20 cellular contexts compared by ENCODE assay signal in the genomic region with DNA sequence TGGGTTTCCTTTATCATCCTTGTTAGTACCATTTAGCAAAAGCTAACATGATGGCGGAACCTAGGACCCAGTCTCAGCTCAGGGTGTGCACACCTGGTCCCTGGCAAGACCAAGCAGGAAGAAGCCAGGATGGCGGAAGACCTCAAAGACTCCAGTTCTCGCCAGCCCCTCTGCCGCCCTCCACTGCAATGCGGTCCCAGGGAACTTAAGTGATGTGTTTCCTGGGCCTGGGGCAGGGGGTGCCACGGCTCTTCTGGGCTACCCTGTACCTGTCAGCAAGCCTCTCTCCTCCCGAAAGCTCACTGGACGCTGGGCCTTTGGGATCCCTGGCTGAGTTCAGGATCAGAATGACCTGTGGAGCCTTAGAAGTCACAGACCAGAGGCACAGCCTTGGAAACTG.
DNase-seq lines count a peak whose midpoint lies in the region; ATAC-seq and TF ChIP-seq lines count a peak whose summit lies in the region.
"Had no signal": no experiment of that assay in that cellular context is flagged by ENCODE, and none has a peak within 500 bp of the region (broad histone marks: within the 10 kb centered on the region; RNA-seq: fewer than 3 reads in every experiment).

No MANE protein-coding gene starts in this region.

- no peak for TF ChIP-seq CTCF in H9 (conservative IDR thresholded peaks at IDR 0.05)

- H3K27me3 ChIP-seq in H9 (ENCODE audit: insufficient read depth, low read length) (no peaks in the 10 kb centered on the region; the same call in 1 of the 2 replicates), HUES64 (ENCODE audit: insufficient read depth, low read length) (peaks cover 26% of the 10 kb centered on the region)

- intact Hi-C loops in posterior vena cava (cut with DNase I): no loop called here

- H2BK120ac ChIP-seq in H9 (ENCODE audit: low read depth, low read length, poor library complexity, severe bottlenecking): no peak overlapping the region

- no peak for ATAC-seq in GM21367 (IDR thresholded peaks at IDR 0.05; ENCODE audit: unreplicated experiment)
- ATAC-seq in effector memory CD8-positive, alpha-beta T cell (replicated peaks): no peak
- ATAC-seq: HepG2 had no signal

- H2BK20ac ChIP-seq in H9 (ENCODE audit: low read depth, low read length, poor library complexity, severe bottlenecking): no peak overlapping the region

- H3K56ac ChIP-seq in H9 (ENCODE audit: insufficient read length, low read depth, low read length): no peak overlapping the region

- H4K8ac ChIP-seq in H9 (replicated peaks; ENCODE audit: insufficient read length, low read depth, low read length): no peak overlapping the region

- H3T11ph ChIP-seq in H9 (ENCODE audit: low read length): no peak overlapping the region

- H2BK5ac ChIP-seq in H9 (ENCODE audit: insufficient read length, low read length): no peak overlapping the region

- peaks cover 21 to 23% of the 10 kb centered on the region in 2 experiments for H3K4me1 Mint-ChIP-seq in H9
- H3K4me1 Mint-ChIP-seq in effector memory CD8-positive, alpha-beta T cell (ENCODE audit: low read depth in 2 of 2): no peaks in the 10 kb centered on the region
- H3K4me1 Mint-ChIP-seq: CD4-positive, CD25-positive, alpha-beta regulatory T cell had no signal

- no peaks in the 10 kb centered on the region for H3K9me3 Mint-ChIP-seq in H9
- H3K9me3 Mint-ChIP-seq in effector memory CD8-positive, alpha-beta T cell: no peaks in the 10 kb centered on the region

- no peak overlapping the region for H2BK12ac ChIP-seq in H9 (ENCODE audit: insufficient read length, low read depth, low read length)

- H3K36me3 ChIP-seq in HUES64 (ENCODE audit: insufficient read depth, low read length): no peaks in the 10 kb centered on the region
- H3K36me3 ChIP-seq: HAP-1 had no signal

- H2BK15ac ChIP-seq in H9 (ENCODE audit: low read depth, low read length): no peak overlapping the region

- H3K9ac ChIP-seq in H9 (ENCODE audit: extremely low read depth, insufficient read length, low read length): no peak overlapping the region
- no peak overlapping the region for H3K9ac ChIP-seq in HUES64 (ENCODE audit: low read depth, low read length)
- H3K9ac ChIP-seq: KMS-11 had no signal

- H3K4me2 ChIP-seq in H9 (ENCODE audit: insufficient read depth, insufficient read length, low read length): peak overlapping the region; percentile 48
- H3K4me2 ChIP-seq: KMS-11 had no signal

- no peaks in the 10 kb centered on the region for H4K20me1 ChIP-seq in H9 (ENCODE audit: control insufficient read depth, insufficient read depth, insufficient read length)

- DNase-seq in H9: peak; percentile 59
- DNase-seq in islet precursor cell: peak; percentile 56
- peak; percentile 41 for DNase-seq in posterior vena cava (ENCODE audit: low spot score)
- DNase-seq in CD1c-positive myeloid dendritic cell (ENCODE audit: extremely low spot score): no peak
- DNase-seq in effector memory CD8-positive, alpha-beta T cell: no peak
- DNase-seq: ACHN; AML-193; Caco-2; CD4-positive, CD25-positive, alpha-beta regulatory T cell; DMS153; NCI-H1048; NCI-H1436 treated with DMSO at 0.1 percent for 48 hours; NCI-H2029 treated with DMSO at 0.1 percent for 48 hours; NCI-H510A; NCI-H82 had no signal

- H3K79me2 ChIP-seq in H9 (ENCODE audit: insufficient read depth, low read length): no peaks in the 10 kb centered on the region

- peaks cover 3% of the 10 kb centered on the region for H3K23me2 ChIP-seq in H9 (ENCODE audit: insufficient read length, low read depth, low read length, poor library complexity, severe bottlenecking)

- no peaks in the 10 kb centered on the region; a peak in 1 of 7 replicates for H3K36me3 Mint-ChIP-seq in H9 (ENCODE audit: insufficient read depth in 1 of 3, low read depth in 3 of 3)
- peaks cover 2% of the 10 kb centered on the region for H3K36me3 Mint-ChIP-seq in effector memory CD8-positive, alpha-beta T cell (ENCODE audit: insufficient read depth)
- H3K36me3 Mint-ChIP-seq: CD4-positive, CD25-positive, alpha-beta regulatory T cell had no signal

- peaks cover 8% of the 10 kb centered on the region; the same call in 1 of the 2 replicates for H3K4me1 ChIP-seq in H9 (ENCODE audit: insufficient read depth, low read length)
- peaks cover 19% of the 10 kb centered on the region for H3K4me1 ChIP-seq in HUES64 (ENCODE audit: insufficient read depth, low read length)
- H3K4me1 ChIP-seq: HAP-1 had no signal

- H3K27me3 Mint-ChIP-seq in H9 (ENCODE audit: low read depth): peaks cover 42% of the 10 kb centered on the region
- peaks cover 61 to 76% of the 10 kb centered on the region in 2 donors for H3K27me3 Mint-ChIP-seq in effector memory CD8-positive, alpha-beta T cell

- no peak overlapping the region for H3K4me3 ChIP-seq in HUES64 (ENCODE audit: low read length)
- H3K4me3 ChIP-seq: HAP-1 had no signal

- H3K4me3 Mint-ChIP-seq in H9: no peak overlapping the region
- H3K4me3 Mint-ChIP-seq in effector memory CD8-positive, alpha-beta T cell: no peak overlapping the region
- H3K4me3 Mint-ChIP-seq: CD4-positive, CD25-positive, alpha-beta regulatory T cell had no signal

- H2AK5ac ChIP-seq in H9 (ENCODE audit: insufficient read length, low read length): no peak overlapping the region

- no peak overlapping the region for H3K4ac ChIP-seq in H9 (ENCODE audit: low read depth, low read length)

- H3K23ac ChIP-seq in H9 (ENCODE audit: insufficient read length, low read depth, low read length): no peak overlapping the region

- H4K5ac ChIP-seq in H9 (ENCODE audit: insufficient read length, low read depth, low read length): no peak overlapping the region

- no peak overlapping the region for H2AFZ ChIP-seq in H9 (ENCODE audit: low read length)

- H3K14ac ChIP-seq in H9 (ENCODE audit: insufficient read depth, low read length): no peak overlapping the region

- H3K27ac ChIP-seq in H9 (ENCODE audit: insufficient read length, low read depth, low read length): no peak overlapping the region
- peak overlapping the region; percentile 64; the same call in 1 of the 2 replicates for H3K27ac ChIP-seq in HUES64 (ENCODE audit: low read depth, low read length)
- H3K27ac ChIP-seq: KMS-11 had no signal

- H3K9me3 ChIP-seq in H9 (ENCODE audit: control insufficient read depth, low read depth, low read length) (no peaks in the 10 kb centered on the region), HUES64 (ENCODE audit: insufficient read depth, low read depth, low read length) (no peaks in the 10 kb centered on the region)
- H3K9me3 ChIP-seq: Caco-2, HAP-1 had no signal

- WGBS in H9 (ENCODE audit: extremely low coverage, insufficient read length, low lambda C conversion rate): no CpG with 5 or more reads among the region's 8 CpGs
- 87% methylated on average over 8 of the region's 8 CpGs for WGBS in HUES64

- no peak overlapping the region for H3K18ac ChIP-seq in H9 (ENCODE audit: insufficient read length, low read depth, low read length)

- H4K91ac ChIP-seq in H9 (ENCODE audit: insufficient read length, low read depth, low read length): no peak overlapping the region

- H3K79me1 ChIP-seq in H9 (ENCODE audit: insufficient read depth, low read depth, low read length, poor library complexity, severe bottlenecking): no peaks in the 10 kb centered on the region

- no peak overlapping the region for H3K27ac Mint-ChIP-seq in H9
- no peak overlapping the region for H3K27ac Mint-ChIP-seq in effector memory CD8-positive, alpha-beta T cell
- H3K27ac Mint-ChIP-seq: CD4-positive, CD25-positive, alpha-beta regulatory T cell had no signal

Comparison
In these comparisons a context has a peak if more than half of its experiments do, and no peak if none do; other contexts are left out.
1. DNase-seq: peak in H9 (single experiment), islet precursor cell (single experiment) and posterior vena cava (single experiment); none in CD1c-positive myeloid dendritic cell (single experiment) and effector memory CD8-positive, alpha-beta T cell (0 of 3).